In genomic region chr3:58864480-58864879, GRCh38 we compare ENCODE assay signal across 1 cellular context.
TF ChIP-seq lines count a peak whose summit lies in the region.

No MANE protein-coding gene starts in this region.

TF ChIP-seq in WTC11, 78 proteins besides CTCF, POLR2A, EP300 and RAD21 (continued from another document):
- TF ChIP-seq STAT6 (CRISPR knock-in tag; conservative IDR thresholded peaks at IDR 0.05; ENCODE audit: low read depth) (no peak), EMX1 (CRISPR knock-in tag; IDR thresholded peaks at IDR 0.05) (no peak), CREB1 (CRISPR knock-in tag; IDR thresholded peaks at IDR 0.05) (no peak), ZNF121 (CRISPR knock-in tag; IDR thresholded peaks at IDR 0.05) (no peak), GTF2I (CRISPR knock-in tag; conservative IDR thresholded peaks at IDR 0.05) (no peak), ZNF396 (CRISPR knock-in tag; IDR thresholded peaks at IDR 0.05; ENCODE audit: borderline replicate concordance) (no peak), E2F4 (CRISPR knock-in tag; IDR thresholded peaks at IDR 0.05; ENCODE audit: borderline replicate concordance, low read depth) (no peak), CREM (CRISPR knock-in tag; IDR thresholded peaks at IDR 0.05) (no peak), NR1H2 (CRISPR knock-in tag; IDR thresholded peaks at IDR 0.05) (no peak), PRDM15 (CRISPR knock-in tag; IDR thresholded peaks at IDR 0.05) (no peak), NFATC4 (CRISPR knock-in tag; IDR thresholded peaks at IDR 0.05) (no peak), ZBTB43 (CRISPR knock-in tag; IDR thresholded peaks at IDR 0.05) (no peak), ZNF671 (CRISPR knock-in tag; IDR thresholded peaks at IDR 0.05) (no peak), NFYB (CRISPR knock-in tag; conservative IDR thresholded peaks at IDR 0.05; ENCODE audit: low read depth) (no peak), RELA (CRISPR knock-in tag; IDR thresholded peaks at IDR 0.05; ENCODE audit: borderline replicate concordance) (no peak), SOX15 (CRISPR knock-in tag; IDR thresholded peaks at IDR 0.05) (no peak), ZNF232 (CRISPR knock-in tag; IDR thresholded peaks at IDR 0.05) (no peak)
TF ChIP-seq in WTC11: peak in this region for 0.
